Comparison of ENCODE assay signal across 8 cellular contexts in genomic region chr3:160981217-160981938, GRCh38.
DNase-seq lines count a peak whose midpoint lies in the region; ATAC-seq and TF ChIP-seq lines count a peak whose summit lies in the region.

No MANE protein-coding gene starts in this region.

- 73 to 91% methylated on average over 3 of the region's 3 CpGs for WGBS in esophagus squamous epithelium, 2 donors

- H3K4me1 ChIP-seq in DND-41 (ENCODE audit: insufficient read depth, low read length) (peaks cover 20% of the 10 kb centered on the region), BE2C (peaks cover 5% of the 10 kb centered on the region; the same call in 1 of the 2 replicates), esophagus squamous epithelium (no peaks in the 10 kb centered on the region)
- H3K4me1 ChIP-seq in CD4-positive, alpha-beta memory T cell (ENCODE audit: insufficient read depth, low read length), result no peaks in the 10 kb centered on the region

- no peak overlapping the region for H3K4me3 Mint-ChIP-seq in CD4-positive, alpha-beta memory T cell

- peaks cover 4 to 7% of the 10 kb centered on the region in 2 donors for H3K36me3 Mint-ChIP-seq in CD4-positive, alpha-beta memory T cell

- H2AFZ ChIP-seq in DND-41 (ENCODE audit: low read depth, low read length), result 0 out of 2 replicates have a peak overlapping the region, but pooled peaks have one; percentile 10

- no peaks in the 10 kb centered on the region for H3K27me3 Mint-ChIP-seq in CD4-positive, alpha-beta memory T cell

- no peak overlapping the region for H3K9ac ChIP-seq in DND-41 (ENCODE audit: low read depth, low read length)

- H3K9me3 ChIP-seq in DND-41 (ENCODE audit: insufficient read depth, low read length, severe bottlenecking) (peaks cover 4% of the 10 kb centered on the region), BE2C (no peaks in the 10 kb centered on the region), esophagus squamous epithelium (peaks cover 0 to 17% (median 0%) of the 10 kb centered on the region in 3 donors)
- no peaks in the 10 kb centered on the region for H3K9me3 ChIP-seq in CD4-positive, alpha-beta memory T cell (ENCODE audit: control insufficient read depth in 1 of 2, low read length in 2 of 2)

- no peaks in the 10 kb centered on the region for H3K79me2 ChIP-seq in DND-41 (ENCODE audit: insufficient read depth, low read length)

- no peaks in the 10 kb centered on the region for H3K4me1 Mint-ChIP-seq in CD4-positive, alpha-beta memory T cell

- no peaks in the 10 kb centered on the region for H3K36me3 ChIP-seq in DND-41 (ENCODE audit: insufficient read depth, low read length)
- no peaks in the 10 kb centered on the region for H3K36me3 ChIP-seq in CD4-positive, alpha-beta memory T cell (ENCODE audit: insufficient read depth, low read length)
- H3K36me3 ChIP-seq in BE2C, result no peaks in the 10 kb centered on the region
- H3K36me3 ChIP-seq in esophagus squamous epithelium, result no peaks in the 10 kb centered on the region

- peak overlapping the region; percentile 31; the same call in 1 of the 2 replicates for H3K4me2 ChIP-seq in DND-41 (ENCODE audit: insufficient read depth, low read length)

- no peaks in the 10 kb centered on the region for H4K20me1 ChIP-seq in DND-41 (ENCODE audit: insufficient read depth, low read length)

- H3K4me3 ChIP-seq in DND-41 (ENCODE audit: low read depth in 1 of 2, low read length in 2 of 2), result no peak overlapping the region
- no peak overlapping the region for H3K4me3 ChIP-seq in CD4-positive, alpha-beta memory T cell (ENCODE audit: low read length in 2 of 2)
- no peak overlapping the region for H3K4me3 ChIP-seq in BE2C (ENCODE audit: low read depth, low read length)
- H3K4me3 ChIP-seq in esophagus squamous epithelium, result no peak overlapping the region

- POLR2A ChIA-PET in CD4-positive, alpha-beta memory T cell (lab: Charles Lee; ENCODE audit: partially characterized antibody), result no interaction called here

- peak overlapping the region; percentile 50; the same call in 1 of the 2 replicates for H3K27ac ChIP-seq in DND-41 (ENCODE audit: low read length)
- no peak overlapping the region for H3K27ac ChIP-seq in CD4-positive, alpha-beta memory T cell (ENCODE audit: low read depth, low read length)
- no peak overlapping the region for H3K27ac ChIP-seq in esophagus squamous epithelium

- peaks cover 0 to 37% (median 21%) of the 10 kb centered on the region in 8 donors for H3K9me3 Mint-ChIP-seq in CD4-positive, alpha-beta memory T cell

- ATAC-seq in DND-41 (ENCODE audit: insufficient read depth, low read depth) (peak; percentile 99), GM21360 (IDR thresholded peaks at IDR 0.05; ENCODE audit: unreplicated experiment) (peak; percentile 87), HG03565 (IDR thresholded peaks at IDR 0.05; ENCODE audit: unreplicated experiment) (peak; percentile 74)

- intact Hi-C loops in CD4-positive, alpha-beta memory T cell (cut with micrococcal nuclease), result no loop called here
- intact Hi-C loops in esophagus squamous epithelium (cut with DNase I), result no loop called here

- no peak overlapping the region for H3K27ac Mint-ChIP-seq in CD4-positive, alpha-beta memory T cell

- TF ChIP-seq CTCF in DND-41 (IDR thresholded peaks at IDR 0.05; ENCODE audit: borderline replicate concordance, extremely low read depth, low read length, poor library complexity, severe bottlenecking) (peak; percentile 40), BE2C (IDR thresholded peaks at IDR 0.05; ENCODE audit: low read depth, low read length) (no peak), esophagus squamous epithelium (IDR thresholded peaks at IDR 0.05) (no peak)

- H3K27me3 ChIP-seq in DND-41 (ENCODE audit: insufficient read depth, low read length, poor library complexity) (no peaks in the 10 kb centered on the region), BE2C (no peaks in the 10 kb centered on the region), esophagus squamous epithelium (no peaks in the 10 kb centered on the region)
- H3K27me3 ChIP-seq in CD4-positive, alpha-beta memory T cell (ENCODE audit: insufficient read depth, low read length), result no peaks in the 10 kb centered on the region

- DNase-seq in DND-41, result peak; percentile 77
- DNase-seq in fibroblast of peridontal ligament (ENCODE audit: extremely low read depth), result peak; percentile 2
- DNase-seq in CD4-positive, alpha-beta memory T cell, result no peak
- no peak for DNase-seq in BE2C
- DNase-seq in esophagus squamous epithelium (lab: John Stamatoyannopoulos, UW), result no peak
- DNase-seq in COLO829 (ENCODE audit: low spot score), result no peak

- CTCF ChIA-PET in CD4-positive, alpha-beta memory T cell (lab: Charles Lee; ENCODE audit: partially characterized antibody), result no interaction called here

- no peak for TF ChIP-seq POLR2A in esophagus squamous epithelium (IDR thresholded peaks at IDR 0.05)

Comparison
In these comparisons a context has a peak if more than half of its experiments do, and no peak if none do; other contexts are left out.
1. DNase-seq: peak in DND-41 (single experiment) and fibroblast of peridontal ligament (single experiment); none in CD4-positive, alpha-beta memory T cell (0 of 5), BE2C (single experiment), esophagus squamous epithelium (single experiment) and COLO829 (single experiment).
2. Peak in every context shown above with its lines, with median percentiles within 50 percentile points of each other: ATAC-seq.